Comparison of ENCODE assay signal across 8 cellular contexts in genomic region chr5:140174472-140175366, GRCh38. TPM values are rescaled to one million over a fixed set of nuclear protein-coding genes. Genes with fewer than 3 reads are reported as not detected.
DNase-seq lines count a peak whose midpoint lies in the region; TF ChIP-seq lines count a peak whose summit lies in the region.

CYSTM1 (plus strand) TSS chr5:140175188; CDS start chr5:140194466, 19,278 bp downstream.

- no peaks in the 10 kb centered on the region for H3K4me1 ChIP-seq in H9 (ENCODE audit: insufficient read depth, low read length)
- H3K4me1 ChIP-seq in MM.1S (ENCODE audit: low read length), result peaks cover 10% of the 10 kb centered on the region
- peaks cover 23 to 49% (median 38%) of the 10 kb centered on the region in 4 donors for H3K4me1 ChIP-seq in stomach

- H2BK20ac ChIP-seq in H9 (ENCODE audit: low read depth, low read length, poor library complexity, severe bottlenecking), result no peak within 1 kb of the TSS

- H3K36me3 Mint-ChIP-seq in H9 (ENCODE audit: insufficient read depth in 1 of 3, low read depth in 3 of 3), result no peaks in the 10 kb centered on the region; a peak in 1 of 7 replicates

- H2BK5ac ChIP-seq in H9 (ENCODE audit: insufficient read length, low read length), result no peak within 1 kb of the TSS

- DNase-seq in ELR (ENCODE audit: low read depth) (peak; percentile 95), H9 (peak; percentile 99), MM.1S (peak; percentile 94), SHP77 treated with DMSO at 0.1 percent for 48 hours (lab: John Stamatoyannopoulos, UW) (peak; percentile 95), activated gamma-delta T cell treated with Interleukin-2 at 50 U/mL for 16 hours (peak; percentile 90), fibroblast of villous mesenchyme (ENCODE audit: low read depth) (peak; percentile 96), stomach (peak; percentile 99)

- H3K4me1 Mint-ChIP-seq in H9, result peaks cover 14 to 15% of the 10 kb centered on the region in 2 experiments

- peak within 1 kb of the TSS; percentile 55 to 97 (median 96) for H3K27ac Mint-ChIP-seq in H9

- H3K18ac ChIP-seq in H9 (ENCODE audit: insufficient read length, low read depth, low read length), result peak within 1 kb of the TSS; percentile 81

- no peak within 1 kb of the TSS for H3K4ac ChIP-seq in H9 (ENCODE audit: low read depth, low read length)

- H3K4me3 ChIP-seq in MM.1S (ENCODE audit: low read length) (peak within 1 kb of the TSS; percentile 89), fibroblast of villous mesenchyme (ENCODE audit: low read depth, low read length) (peak within 1 kb of the TSS; percentile 89), neural cell (ENCODE audit: low read length) (peak within 1 kb of the TSS; percentile 100), stomach (peak within 1 kb of the TSS; percentile 70 to 100 (median 82))

- intact Hi-C loops in stomach (cut with DNase I; ENCODE audit: low total_unique reads), result no loop called here

- H2BK15ac ChIP-seq in H9 (ENCODE audit: low read depth, low read length), result no peak within 1 kb of the TSS

- H4K8ac ChIP-seq in H9 (replicated peaks; ENCODE audit: insufficient read length, low read depth, low read length), result no peak within 1 kb of the TSS

- no peak within 1 kb of the TSS for H2AK5ac ChIP-seq in H9 (ENCODE audit: insufficient read length, low read length)

- H3K14ac ChIP-seq in H9 (ENCODE audit: insufficient read depth, low read length), result peak within 1 kb of the TSS; percentile 88

- H3K9me3 ChIP-seq in H9 (ENCODE audit: control insufficient read depth, low read depth, low read length) (no peaks in the 10 kb centered on the region), MM.1S (replicated peaks; ENCODE audit: insufficient read depth, low read length) (no peaks in the 10 kb centered on the region), neural cell (ENCODE audit: low read length) (no peaks in the 10 kb centered on the region), stomach (no peaks in the 10 kb centered on the region)

- no peak for TF ChIP-seq RAD21 in neural cell (conservative IDR thresholded peaks at IDR 0.05)

- no peak within 1 kb of the TSS for H4K5ac ChIP-seq in H9 (ENCODE audit: insufficient read length, low read depth, low read length)

- H2BK12ac ChIP-seq in H9 (ENCODE audit: insufficient read length, low read depth, low read length), result no peak within 1 kb of the TSS

- H3K36me3 ChIP-seq in MM.1S (replicated peaks; ENCODE audit: insufficient read depth, low read length) (no peaks in the 10 kb centered on the region), neural cell (ENCODE audit: insufficient read depth, low read length) (no peaks in the 10 kb centered on the region), stomach (no peaks in the 10 kb centered on the region)

- H3K9me2 ChIP-seq in MM.1S (replicated peaks; ENCODE audit: insufficient read depth, low read length) (no peaks in the 10 kb centered on the region), neural cell (ENCODE audit: insufficient read depth, low read length) (no peaks in the 10 kb centered on the region)

- no peak within 1 kb of the TSS for H3K56ac ChIP-seq in H9 (ENCODE audit: insufficient read length, low read depth, low read length)

- no peak within 1 kb of the TSS for H3T11ph ChIP-seq in H9 (ENCODE audit: low read length)

- WGBS in H9 (ENCODE audit: extremely low coverage, insufficient read length, low lambda C conversion rate), result no CpG with 5 or more reads among the region's 61 CpGs
- 1 to 18% (median 2%) methylated on average over 4 to 61 of the region's 61 CpGs for WGBS in stomach, 5 donors

- peaks cover 9% of the 10 kb centered on the region for H3K23me2 ChIP-seq in H9 (ENCODE audit: insufficient read length, low read depth, low read length, poor library complexity, severe bottlenecking)

- H4K20me1 ChIP-seq in H9 (ENCODE audit: control insufficient read depth, insufficient read depth, insufficient read length), result peaks cover 3% of the 10 kb centered on the region
- no peaks in the 10 kb centered on the region for H4K20me1 ChIP-seq in MM.1S (ENCODE audit: insufficient read depth, low read length)
- no peaks in the 10 kb centered on the region for H4K20me1 ChIP-seq in neural cell (ENCODE audit: insufficient read depth)

- TF ChIP-seq EP300 in neural cell (conservative IDR thresholded peaks at IDR 0.05; ENCODE audit: poor library complexity, severe bottlenecking) (peak; percentile 56), stomach (IDR thresholded peaks at IDR 0.05) (no peak)

- H4K91ac ChIP-seq in H9 (ENCODE audit: insufficient read length, low read depth, low read length), result no peak within 1 kb of the TSS

- no peaks in the 10 kb centered on the region for H3K79me2 ChIP-seq in H9 (ENCODE audit: insufficient read depth, low read length)
- H3K79me2 ChIP-seq in MM.1S (ENCODE audit: low read length), result no peaks in the 10 kb centered on the region
- H3K79me2 ChIP-seq in neural cell (replicated peaks; ENCODE audit: insufficient read depth, low read length), result no peaks in the 10 kb centered on the region

- TF ChIP-seq CTCF in H9 (conservative IDR thresholded peaks at IDR 0.05) (no peak), MM.1S (IDR thresholded peaks at IDR 0.05; ENCODE audit: low read length) (no peak), fibroblast of villous mesenchyme (IDR thresholded peaks at IDR 0.05; ENCODE audit: insufficient read depth, low read depth, low read length) (no peak), neural cell (IDR thresholded peaks at IDR 0.05; ENCODE audit: poor library complexity, severe bottlenecking) (peak; percentile 46), stomach (IDR thresholded peaks at IDR 0.05) (no peak)

- no peak within 1 kb of the TSS for H3K23ac ChIP-seq in H9 (ENCODE audit: insufficient read length, low read depth, low read length)

- H3K9ac ChIP-seq in H9 (ENCODE audit: extremely low read depth, insufficient read length, low read length) (peak within 1 kb of the TSS; percentile 85), MM.1S (ENCODE audit: low read length) (peak within 1 kb of the TSS; percentile 95), neural cell (ENCODE audit: low read length) (peak within 1 kb of the TSS; percentile 89)

- H2AFZ ChIP-seq in H9 (ENCODE audit: low read length) (peak within 1 kb of the TSS; percentile 43), MM.1S (ENCODE audit: low read length) (peak within 1 kb of the TSS; percentile 91), neural cell (ENCODE audit: low read depth, low read length) (peak within 1 kb of the TSS; percentile 85)

- H3K9me3 Mint-ChIP-seq in H9, result no peaks in the 10 kb centered on the region

- H3K27ac ChIP-seq in H9 (ENCODE audit: insufficient read length, low read depth, low read length), result no peak within 1 kb of the TSS
- H3K27ac ChIP-seq in MM.1S (ENCODE audit: low read length), result peak within 1 kb of the TSS; percentile 60
- peak within 1 kb of the TSS; percentile 81 for H3K27ac ChIP-seq in neural cell (ENCODE audit: low read length)
- H3K27ac ChIP-seq in stomach, result peak within 1 kb of the TSS; percentile 95 to 100 (median 100)

- H3K79me1 ChIP-seq in H9 (ENCODE audit: insufficient read depth, low read depth, low read length, poor library complexity, severe bottlenecking), result no peaks in the 10 kb centered on the region

- peak within 1 kb of the TSS; percentile 97 for H3K4me2 ChIP-seq in H9 (ENCODE audit: insufficient read depth, insufficient read length, low read length)
- H3K4me2 ChIP-seq in MM.1S (ENCODE audit: low read depth, low read length), result peak within 1 kb of the TSS; percentile 87
- H3K4me2 ChIP-seq in neural cell (ENCODE audit: low read length), result peak within 1 kb of the TSS; percentile 85

- H2BK120ac ChIP-seq in H9 (ENCODE audit: low read depth, low read length, poor library complexity, severe bottlenecking), result no peak within 1 kb of the TSS

- peaks cover 12% of the 10 kb centered on the region for H3K27me3 Mint-ChIP-seq in H9 (ENCODE audit: low read depth)

- peak in 2 of 4 donors; percentile 90 to 91 for TF ChIP-seq POLR2A in stomach (IDR thresholded peaks at IDR 0.05)

- H3F3A ChIP-seq in MM.1S (ENCODE audit: insufficient read depth, low read length) (peaks cover 10% of the 10 kb centered on the region; the same call in 1 of the 2 replicates), neural cell (ENCODE audit: insufficient read depth, low read length, poor library complexity, severe bottlenecking) (no peaks in the 10 kb centered on the region)

- H3K27me3 ChIP-seq in H9 (ENCODE audit: insufficient read depth, low read length) (no peaks in the 10 kb centered on the region), MM.1S (replicated peaks; ENCODE audit: insufficient read depth, low read length) (no peaks in the 10 kb centered on the region), neural cell (ENCODE audit: insufficient read depth, low read depth, low read length) (no peaks in the 10 kb centered on the region), stomach (no peaks in the 10 kb centered on the region)

- H3K4me3 Mint-ChIP-seq in H9, result peak within 1 kb of the TSS; percentile 79 to 93

TF ChIP-seq in neural cell, 6 proteins besides CTCF, POLR2A, EP300 and RAD21 (continues in another document):
- peak; percentile 74 for TF ChIP-seq MXI1 (conservative IDR thresholded peaks at IDR 0.05; ENCODE audit: poor library complexity, severe bottlenecking)
- TF ChIP-seq EZH2 (IDR thresholded peaks at IDR 0.05; ENCODE audit: borderline replicate concordance, insufficient read depth, low read length, poor library complexity, severe bottlenecking), result no peak
- TF ChIP-seq POLR2AphosphoS5 (IDR thresholded peaks at IDR 0.05), result peak; percentile 84
- no peak for TF ChIP-seq SMC3 (conservative IDR thresholded peaks at IDR 0.05; ENCODE audit: poor library complexity)
- peak; percentile 67 for TF ChIP-seq TAF1 (IDR thresholded peaks at IDR 0.05; ENCODE audit: low read depth)

RNA-seq across cellular contexts. Expression of gene CYSTM1, which starts in this region (rescaled TPM):
- total RNA-seq in H9 (2021) (19.0 and 20.6 TPM in 2 replicates), fibroblast of villous mesenchyme (9.5 and 15.8 TPM in 2 replicates), stomach (1,000 to 10,000 TPM in 1 of 5 donors, 100 to 1,000 TPM in 3, 10 to 100 TPM in 1; 23.2 to 1,029 (median 220) TPM)
- polyA plus RNA-seq in neural cell (6.6 and 12.8 TPM in 2 replicates), stomach (1,000 to 10,000 TPM in 2 of 3 donors, 100 to 1,000 TPM in 1; 378 to 3,028 (median 2,014) TPM)
- 3.1 and 5.4 TPM in 2 replicates for polyA minus RNA-seq in neural cell

Comparison
In these comparisons a context has a peak if more than half of its experiments do, and no peak if none do; other contexts are left out.
1. RNA of gene CYSTM1 (polyA plus RNA-seq): 378 to 3,028 TPM in stomach; 6.6 to 12.8 TPM in neural cell; every median in the first group is over 10 times any median in the second.
2. Peak in every context shown above with its lines, with median percentiles within 50 percentile points of each other: DNase-seq, H2AFZ ChIP-seq, H3K4me2 ChIP-seq, H3K9ac ChIP-seq and H3K4me3 ChIP-seq.